Comparison of ENCODE assay signal across 1 cellular context in genomic region chr5:154701181-154701580, GRCh38.
TF ChIP-seq lines count a peak whose summit lies in the region.

No MANE protein-coding gene starts in this region.

TF ChIP-seq in HCT116, 20 proteins besides CTCF, POLR2A, EP300 and RAD21 (continued from another document):
- TF ChIP-seq ZBTB33 (IDR thresholded peaks at IDR 0.05; ENCODE audit: extremely low read depth, insufficient replicate concordance, low read length) (no peak), SP1 (IDR thresholded peaks at IDR 0.05; ENCODE audit: low read depth) (no peak), CBX3 (IDR thresholded peaks at IDR 0.05; ENCODE audit: low read depth) (no peak), TCF7L2 (IDR thresholded peaks at IDR 0.05; ENCODE audit: borderline replicate concordance, extremely low read depth, insufficient read depth, insufficient read length) (no peak), EGR1 (IDR thresholded peaks at IDR 0.05; ENCODE audit: low read depth) (no peak), JUND (IDR thresholded peaks at IDR 0.05) (no peak), POLR2AphosphoS5 (IDR thresholded peaks at IDR 0.05; ENCODE audit: low read depth, low read length) (no peak), EZH2phosphoT487 (IDR thresholded peaks at IDR 0.05; ENCODE audit: borderline replicate concordance) (no peak), CEBPB (IDR thresholded peaks at IDR 0.05; ENCODE audit: low read depth) (no peak), ZNF274 (IDR thresholded peaks at IDR 0.05; ENCODE audit: low read depth, low read length) (no peak), ATF3 (IDR thresholded peaks at IDR 0.05) (no peak), FOSL1 (IDR thresholded peaks at IDR 0.05; ENCODE audit: low read depth) (no peak)
- TF ChIP-seq, protein P1, sequence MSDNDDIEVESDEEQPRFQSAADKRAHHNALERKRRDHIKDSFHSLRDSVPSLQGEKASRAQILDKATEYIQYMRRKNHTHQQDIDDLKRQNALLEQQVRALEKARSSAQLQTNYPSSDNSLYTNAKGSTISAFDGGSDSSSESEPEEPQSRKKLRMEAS (IDR thresholded peaks at IDR 0.05) = no peak
